ENCODE assay signal across 20 cellular contexts in the genomic region with DNA sequence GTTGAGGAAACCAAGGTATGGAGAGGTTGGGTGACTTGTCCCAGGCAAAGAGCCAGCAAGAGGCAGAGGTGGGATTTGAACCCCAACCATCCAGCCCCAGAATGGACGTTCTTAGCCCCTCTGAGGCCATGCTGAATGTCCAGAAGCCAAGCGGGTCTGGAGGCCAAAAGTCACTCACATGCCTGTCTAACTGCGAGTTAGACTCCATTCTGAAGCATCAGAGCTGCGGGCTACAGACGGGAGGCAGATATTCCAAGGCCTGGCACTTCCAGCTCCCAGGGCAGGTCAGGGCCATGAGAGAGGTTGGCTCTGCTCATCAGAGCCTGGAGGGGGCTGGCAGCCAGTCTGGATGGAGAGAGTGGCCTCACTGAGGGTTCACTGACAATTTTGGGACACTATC.
"Had no signal": no experiment of that assay in that cellular context is flagged by ENCODE, and none has a peak within 500 bp of the region (broad histone marks: within the 10 kb centered on the region; RNA-seq: fewer than 3 reads in every experiment).

No MANE protein-coding gene starts in this region.

- DNase-seq: activated B cell treated with CpG ODN at 0.5 μM for 24 hours; activated CD4-positive, alpha-beta T cell treated with anti-CD3 and anti-CD28 coated beads, Interleukin-2, amount 10 ng/mL, durations not matched to agents 24 days and 14 days; amygdala; cortex of kidney; effector CD8-positive, alpha-beta T cell; foreskin fibroblast; glutamatergic neuron; mammary epithelial cell; naive B cell; stimulated activated CD4-positive, alpha-beta T cell treated with anti-CD3 and anti-CD28 coated beads, Interleukin-4, amount 100 ng/mL, for 24 hours; stimulated activated naive CD4-positive, alpha-beta T cell; SW 1271; transverse colon had no signal

- H3K36me3 Mint-ChIP-seq: activated naive CD4-positive, alpha-beta T cell treated with anti-CD3 and anti-CD28 coated beads, Interleukin-2, amount 50 U/mL, for 24 hours; naive B cell; neural progenitor cell had no signal

- H3K27me3 ChIP-seq: body of pancreas, neural progenitor cell, pancreas, transverse colon had no signal

- H3K27ac Mint-ChIP-seq: activated B cell treated with CpG ODN at 0.5 μM for 24 hours; activated CD4-positive, alpha-beta T cell treated with anti-CD3 and anti-CD28 coated beads, Interleukin-2, amount 10 ng/mL, durations not matched to agents 24 days and 14 days; activated naive CD4-positive, alpha-beta T cell treated with anti-CD3 and anti-CD28 coated beads, Interleukin-2, amount 50 U/mL, for 24 hours; naive B cell; neural progenitor cell; T-helper 2 cell treated with Interferon-gamma antibody and Interleukin-4, amounts not matched to agents 5 μg/mL and 100 μg/mL, for 36 hours had no signal

- H3K9me3 Mint-ChIP-seq: activated B cell treated with CpG ODN at 0.5 μM for 24 hours; activated CD4-positive, alpha-beta T cell treated with anti-CD3 and anti-CD28 coated beads, Interleukin-2, amount 10 ng/mL, durations not matched to agents 24 days and 14 days; activated naive CD4-positive, alpha-beta T cell treated with anti-CD3 and anti-CD28 coated beads, Interleukin-2, amount 50 U/mL, for 24 hours; central memory CD8-positive, alpha-beta T cell; T-helper 2 cell treated with Interferon-gamma antibody and Interleukin-4, amounts not matched to agents 5 μg/mL and 100 μg/mL, for 36 hours had no signal

- H3K4me3 ChIP-seq: body of pancreas, neural progenitor cell, pancreas, skin epidermis, transverse colon had no signal

- H3K36me3 ChIP-seq: neural progenitor cell, pancreas, transverse colon had no signal

- H3K9ac ChIP-seq: neural progenitor cell had no signal

- H3K27ac ChIP-seq: body of pancreas, neural progenitor cell, pancreas, skin epidermis, transverse colon had no signal

- H3K4me3 Mint-ChIP-seq: activated B cell treated with CpG ODN at 0.5 μM for 24 hours; activated CD4-positive, alpha-beta T cell treated with anti-CD3 and anti-CD28 coated beads, Interleukin-2, amount 10 ng/mL, durations not matched to agents 24 days and 14 days; activated naive CD4-positive, alpha-beta T cell treated with anti-CD3 and anti-CD28 coated beads, Interleukin-2, amount 50 U/mL, for 24 hours; central memory CD8-positive, alpha-beta T cell; neural progenitor cell; T-helper 2 cell treated with Interferon-gamma antibody and Interleukin-4, amounts not matched to agents 5 μg/mL and 100 μg/mL, for 36 hours had no signal

- ATAC-seq: body of pancreas, pancreas had no signal

- H3K4me1 ChIP-seq: body of pancreas, neural progenitor cell, pancreas, transverse colon had no signal

- H3K4me1 Mint-ChIP-seq: activated B cell treated with CpG ODN at 0.5 μM for 24 hours; activated CD4-positive, alpha-beta T cell treated with anti-CD3 and anti-CD28 coated beads, Interleukin-2, amount 10 ng/mL, durations not matched to agents 24 days and 14 days; activated naive CD4-positive, alpha-beta T cell treated with anti-CD3 and anti-CD28 coated beads, Interleukin-2, amount 50 U/mL, for 24 hours; central memory CD8-positive, alpha-beta T cell; naive B cell; neural progenitor cell had no signal

- H3K27me3 Mint-ChIP-seq: activated CD4-positive, alpha-beta T cell treated with anti-CD3 and anti-CD28 coated beads, Interleukin-2, amount 10 ng/mL, durations not matched to agents 24 days and 14 days had no signal

- H3K9me3 ChIP-seq: body of pancreas, pancreas, transverse colon had no signal
